8 cellular contexts compared by ENCODE assay signal in the genomic region with DNA sequence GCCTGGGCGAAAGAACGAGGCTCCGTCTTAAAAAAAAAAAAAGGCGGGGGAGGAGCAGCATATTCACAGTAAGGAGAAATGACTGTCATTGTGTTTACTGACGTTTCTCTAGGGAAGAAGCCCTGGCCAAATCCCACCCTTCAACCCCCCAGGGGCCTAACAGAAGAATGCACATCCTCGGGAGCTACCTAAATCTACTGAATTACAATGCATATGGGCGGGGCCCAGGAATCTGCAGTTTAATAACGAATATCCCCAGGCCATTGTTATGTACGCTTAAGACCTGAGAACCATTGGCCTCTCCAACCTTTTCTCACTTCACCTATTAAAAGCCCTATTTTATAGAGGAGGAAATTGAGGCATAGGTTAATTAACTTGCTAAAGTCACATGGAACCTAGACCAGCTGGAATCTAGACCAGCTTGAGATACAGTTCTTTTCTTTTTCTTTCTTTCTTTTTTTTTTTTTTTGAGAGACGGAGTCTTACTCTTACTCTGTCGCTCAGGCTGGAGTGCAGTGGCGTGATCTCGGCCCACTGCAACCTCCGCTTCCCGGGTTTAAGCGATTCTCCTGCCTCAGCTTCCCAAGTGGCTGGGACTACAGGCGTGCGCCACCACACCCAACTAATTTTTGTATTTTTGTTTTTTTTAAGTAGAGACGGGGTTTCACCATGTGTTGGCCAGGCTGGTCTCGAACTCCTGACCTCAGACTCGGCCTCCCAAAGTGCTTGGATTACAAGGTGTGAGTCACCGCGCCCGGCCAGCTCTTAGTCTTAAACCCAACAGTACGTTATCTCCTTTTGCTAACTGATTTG. TPM values are rescaled to one million over a fixed set of nuclear protein-coding genes. Genes with fewer than 3 reads are reported as not detected.
A peak's percentile ranks its signal among the peaks of the same experiment; 100 is the strongest.
DNase-seq lines count a peak whose midpoint lies in the region; ATAC-seq and TF ChIP-seq lines count a peak whose summit lies in the region.

No MANE protein-coding gene starts in this region.

- H3K9ac ChIP-seq in BLaER1 treated with 17β-estradiol and CSF1 and Interleukin-3, amounts not matched to agents 10 nM and 100 nM, result peak overlapping the region in 9 of 11 experiments; percentile 92 to 99 (median 95); a peak in 15 of 22 replicates
- H3K9ac ChIP-seq in MM.1S (ENCODE audit: low read length), result no peak overlapping the region; the same call in 1 of the 2 replicates

- H2AFZ ChIP-seq in MM.1S (ENCODE audit: low read length) (peak overlapping the region; percentile 67), neuron (ENCODE audit: low read depth, low read length) (peak overlapping the region; percentile 34)

- H3K4me3 ChIP-seq in BLaER1 treated with 17β-estradiol and CSF1 and Interleukin-3, amounts not matched to agents 10 nM and 100 nM, result peak overlapping the region; percentile 87 to 100 (median 96); a peak in 19 of 20 replicates
- H3K4me3 ChIP-seq in MM.1S (ENCODE audit: low read length) (peak overlapping the region; percentile 99), dorsolateral prefrontal cortex (peak overlapping the region in 56 of 59 donors; percentile 71 to 100 (median 94)), neuron (ENCODE audit: low read length) (peak overlapping the region; percentile 97)

- DNase-seq in MM.1S, result no peak
- DNase-seq in dorsolateral prefrontal cortex, result peak in 1 of 10 donors; percentile 9
- DNase-seq in GM20000 (ENCODE audit: low spot score), result no peak
- no peak for DNase-seq in superior temporal gyrus (ENCODE audit: extremely low spot score)

- peak overlapping the region in 10 of 11 experiments; percentile 89 to 96 (median 92); a peak in 18 of 22 replicates for H3K27ac ChIP-seq in BLaER1 treated with 17β-estradiol and CSF1 and Interleukin-3, amounts not matched to agents 10 nM and 100 nM
- H3K27ac ChIP-seq in MM.1S (ENCODE audit: low read length) (peak overlapping the region; percentile 84; the same call in 1 of the 2 replicates), dorsolateral prefrontal cortex (peak overlapping the region in 50 of 59 donors; percentile 80 to 99 (median 96))

- H3K27me3 ChIP-seq in BLaER1 treated with 17β-estradiol and CSF1 and Interleukin-3, amounts not matched to agents 10 nM and 100 nM, result no peaks in the 10 kb centered on the region
- no peaks in the 10 kb centered on the region for H3K27me3 ChIP-seq in MM.1S (replicated peaks; ENCODE audit: insufficient read depth, low read length)
- H3K27me3 ChIP-seq in dorsolateral prefrontal cortex, result no peaks in the 10 kb centered on the region
- H3K27me3 ChIP-seq in neuron (ENCODE audit: insufficient read depth, low read length), result no peaks in the 10 kb centered on the region

- intact Hi-C loops in dorsolateral prefrontal cortex (cut with DNase I), result loop anchor here (5.0 kb wide), 2 partner anchors 52 to 117 kb away; a partner anchor contains a TSS

- H3F3A ChIP-seq in MM.1S (ENCODE audit: insufficient read depth, low read length), result no peaks in the 10 kb centered on the region

- H3K4me2 ChIP-seq in BLaER1 treated with 17β-estradiol and CSF1 and Interleukin-3, amounts not matched to agents 10 nM and 100 nM, result peak overlapping the region; percentile 25 to 84 (median 56); a peak in 16 of 22 replicates
- H3K4me2 ChIP-seq in MM.1S (ENCODE audit: low read depth, low read length), result peak overlapping the region; percentile 70

- no peaks in the 10 kb centered on the region for H3K9me3 ChIP-seq in BLaER1 treated with 17β-estradiol and CSF1 and Interleukin-3, amounts not matched to agents 10 nM and 100 nM (replicated peaks in 1 of 11)
- H3K9me3 ChIP-seq in MM.1S (replicated peaks; ENCODE audit: insufficient read depth, low read length) (no peaks in the 10 kb centered on the region), neuron (ENCODE audit: low read length) (no peaks in the 10 kb centered on the region)

- H3K79me2 ChIP-seq in MM.1S (ENCODE audit: low read length), result peaks cover 43% of the 10 kb centered on the region

- H4K20me1 ChIP-seq in BLaER1 treated with 17β-estradiol and CSF1 and Interleukin-3, amounts not matched to agents 10 nM and 100 nM, result peaks cover 3 to 39% (median 26%) of the 10 kb centered on the region in 11 experiments; a peak in 16 of 22 replicates
- 0 out of 2 replicates have a peak, but pooled peaks cover 3% of the 10 kb centered on the region for H4K20me1 ChIP-seq in MM.1S (ENCODE audit: insufficient read depth, low read length)

- TF ChIP-seq CTCF in MM.1S (IDR thresholded peaks at IDR 0.05; ENCODE audit: low read length) (no peak), dorsolateral prefrontal cortex (IDR thresholded peaks at IDR 0.05 in 54 of 56, conservative IDR thresholded peaks at IDR 0.05 in 2 of 56; ENCODE audit: low read depth in 1 of 56, partially characterized antibody in 56 of 56) (no peak), GM20000 (IDR thresholded peaks at IDR 0.05; ENCODE audit: extremely low read depth, missing control alignments) (no peak)

- ATAC-seq in GM21526 (IDR thresholded peaks at IDR 0.05; ENCODE audit: low FRiP score, unreplicated experiment) (no peak), GM21381 (IDR thresholded peaks at IDR 0.05; ENCODE audit: unreplicated experiment) (no peak)

- H3K4me1 ChIP-seq in BLaER1 treated with 17β-estradiol and CSF1 and Interleukin-3, amounts not matched to agents 10 nM and 100 nM, result peaks cover 8 to 16% (median 10%) of the 10 kb centered on the region in 10 experiments; a peak in 19 of 20 replicates
- H3K4me1 ChIP-seq in MM.1S (ENCODE audit: low read length) (peaks cover 10% of the 10 kb centered on the region; the same call in 1 of the 2 replicates), neuron (ENCODE audit: insufficient read depth, low read length) (peaks cover 8% of the 10 kb centered on the region)

- H3K9me2 ChIP-seq in MM.1S (replicated peaks; ENCODE audit: insufficient read depth, low read length), result no peaks in the 10 kb centered on the region

- peaks cover 22 to 29% (median 28%) of the 10 kb centered on the region in 11 experiments for H3K36me3 ChIP-seq in BLaER1 treated with 17β-estradiol and CSF1 and Interleukin-3, amounts not matched to agents 10 nM and 100 nM
- H3K36me3 ChIP-seq in MM.1S (replicated peaks; ENCODE audit: insufficient read depth, low read length) (peaks cover 7% of the 10 kb centered on the region), neuron (ENCODE audit: insufficient read depth, low read length) (peaks cover 26% of the 10 kb centered on the region)

RNA-seq across cellular contexts. Expression of a gene that starts 0.7 kb away (rescaled TPM):
- 10 to 100 TPM; 32.4 to 72.5 (median 55.9) TPM for total RNA-seq in dorsolateral prefrontal cortex

RNA-seq across cellular contexts. Expression of a gene that starts 51.6 kb away (rescaled TPM):
- 1 to 10 TPM in 90 of 120 experiments, under 1 TPM in 26, not detected in 4; 0.39 to 6.6 (median 1.5) TPM for total RNA-seq in dorsolateral prefrontal cortex
